ENCODE assay signal across 1 cellular context in genomic region chr7:43456200-43456599, GRCh38.
TF ChIP-seq lines count a peak whose summit lies in the region.

No MANE protein-coding gene starts in this region.

TF ChIP-seq in HepG2, 621 proteins besides CTCF, POLR2A, EP300 and RAD21 (continued from another document):
- TF ChIP-seq ERF (CRISPR knock-in tag; IDR thresholded peaks at IDR 0.05) = peak; percentile 55; the same call in 1 of the 2 replicates
- TF ChIP-seq ZNF280B (CRISPR knock-in tag; IDR thresholded peaks at IDR 0.05; ENCODE audit: borderline replicate concordance) = no peak
- no peak for TF ChIP-seq ZNF142 (CRISPR knock-in tag; IDR thresholded peaks at IDR 0.05)
- no peak for TF ChIP-seq ZFP91 (CRISPR knock-in tag; IDR thresholded peaks at IDR 0.05; ENCODE audit: borderline replicate concordance)
- no peak for TF ChIP-seq ZNF589 (CRISPR knock-in tag; conservative IDR thresholded peaks at IDR 0.05)
- no peak for TF ChIP-seq ZNF512B (CRISPR knock-in tag; IDR thresholded peaks at IDR 0.05; ENCODE audit: borderline replicate concordance)
- no peak for TF ChIP-seq MED13 (CRISPR knock-in tag; IDR thresholded peaks at IDR 0.05)
- TF ChIP-seq CEBPG (CRISPR knock-in tag; IDR thresholded peaks at IDR 0.05) = 0 out of 2 replicates have a peak, but pooled peaks have one; percentile 20
- TF ChIP-seq PBX3 (CRISPR knock-in tag; IDR thresholded peaks at IDR 0.05; ENCODE audit: borderline replicate concordance) = no peak
- TF ChIP-seq SMYD3 (CRISPR knock-in tag; IDR thresholded peaks at IDR 0.05) = no peak
- no peak for TF ChIP-seq ZNF883 (CRISPR knock-in tag; IDR thresholded peaks at IDR 0.05; ENCODE audit: not compliant biosample characterization)
- TF ChIP-seq ZSCAN29 (CRISPR knock-in tag; conservative IDR thresholded peaks at IDR 0.05) = no peak
- no peak for TF ChIP-seq SMAD1 (CRISPR knock-in tag; IDR thresholded peaks at IDR 0.05; ENCODE audit: borderline replicate concordance, low read depth)
- TF ChIP-seq HIC2 (CRISPR knock-in tag; IDR thresholded peaks at IDR 0.05; ENCODE audit: low read depth) = no peak
- TF ChIP-seq CENPX (CRISPR knock-in tag; IDR thresholded peaks at IDR 0.05) = no peak
- TF ChIP-seq CSRNP1 (CRISPR knock-in tag; IDR thresholded peaks at IDR 0.05) = no peak
- no peak for TF ChIP-seq BCLAF1 (IDR thresholded peaks at IDR 0.05)
